1 cellular context compared by ENCODE assay signal in genomic region chr15:70556804-70557203, GRCh38.
TF ChIP-seq lines count a peak whose summit lies in the region.

No MANE protein-coding gene starts in this region.

TF ChIP-seq in GM23338, 12 proteins besides CTCF, POLR2A, EP300 and RAD21:
- TF ChIP-seq ZNF462 (CRISPR knock-in tag; IDR thresholded peaks at IDR 0.05): no peak
- TF ChIP-seq ETS1 (IDR thresholded peaks at IDR 0.05): no peak
- no peak for TF ChIP-seq JUNB (IDR thresholded peaks at IDR 0.05; ENCODE audit: unreplicated experiment)
- no peak for TF ChIP-seq NANOG (IDR thresholded peaks at IDR 0.05; ENCODE audit: borderline replicate concordance)
- TF ChIP-seq EZH2phosphoT487 (IDR thresholded peaks at IDR 0.05; ENCODE audit: unreplicated experiment): no peak
- TF ChIP-seq EZH2 (IDR thresholded peaks at IDR 0.05; ENCODE audit: low read depth, unreplicated experiment): no peak
- no peak for TF ChIP-seq REST (IDR thresholded peaks at IDR 0.05; ENCODE audit: unreplicated experiment)
- no peak for TF ChIP-seq CREB1 (CRISPR knock-in tag; IDR thresholded peaks at IDR 0.05; ENCODE audit: low read depth)
- TF ChIP-seq POLR2AphosphoS5 (IDR thresholded peaks at IDR 0.05; ENCODE audit: low read depth): no peak
